ENCODE assay signal across 17 cellular contexts in the genomic region with DNA sequence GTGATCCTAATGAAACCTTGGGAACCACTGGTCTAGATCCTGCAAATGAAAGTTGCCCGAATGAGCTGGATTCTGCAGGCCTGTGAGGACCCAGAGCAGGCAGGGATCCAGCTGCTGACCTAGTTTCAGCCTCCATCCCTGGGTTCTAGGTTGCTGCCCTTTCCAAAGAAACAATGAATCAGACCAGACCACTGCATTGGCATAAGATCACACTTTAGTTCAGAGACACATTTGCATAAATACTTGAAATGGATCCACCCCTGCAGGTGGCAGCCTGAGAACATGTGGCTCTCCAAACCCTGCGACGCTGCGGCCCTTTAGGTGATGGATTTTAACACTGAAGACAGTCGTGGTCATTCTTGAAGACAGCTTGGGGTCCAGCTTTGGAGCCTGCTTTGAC. TPM values are rescaled to one million over a fixed set of nuclear protein-coding genes. Genes with fewer than 3 reads are reported as not detected.
"Had no signal": no experiment of that assay in that cellular context is flagged by ENCODE, and none has a peak within 500 bp of the region (broad histone marks: within the 10 kb centered on the region; RNA-seq: fewer than 3 reads in every experiment).

No MANE protein-coding gene starts in this region.

- H3K27me3 ChIP-seq: heart right ventricle, thyroid gland had no signal

- H3K4me3 ChIP-seq: heart right ventricle, thyroid gland had no signal

- DNase-seq: activated CD4-positive, alpha-beta T cell treated with anti-CD3 and anti-CD28 coated beads, Interleukin-2, amount 50 U/mL, for 48 hours; activated gamma-delta T cell treated with Interleukin-2 at 50 U/mL for 16 hours; activated naive CD8-positive, alpha-beta T cell treated with anti-CD3 and anti-CD28 coated beads, Interleukin-2, amount 10 ng/mL, durations not matched to agents 7 days and 5 days; activated T-cell treated with anti-CD3 and anti-CD28 coated beads, Interleukin-2, amount 50 U/mL, for 72 hours; aorta; heart right ventricle; kidney; left ventricle myocardium superior; mesenchymal stem cell; nephron progenitor cell; stimulated activated CD4-positive, alpha-beta T cell treated with anti-CD3 and anti-CD28 coated beads, Interleukin-2, amount 100 ng/mL, for 48 hours; thyroid gland had no signal

- H3K4me1 ChIP-seq: thyroid gland had no signal

- ATAC-seq: activated CD4-positive, CD25-positive, alpha-beta regulatory T cell treated with anti-CD3 and anti-CD28 coated beads, Interleukin-2, amount 50 U/mL, for 24 hours; activated T-cell treated with anti-CD3 and anti-CD28 coated beads, Interleukin-2, amount 50 U/mL, for 72 hours; heart right ventricle; left ventricle myocardium superior had no signal

- H3K36me3 Mint-ChIP-seq: activated naive CD8-positive, alpha-beta T cell treated with anti-CD3 and anti-CD28 coated beads, Interleukin-2, amount 10 ng/mL, durations not matched to agents 7 days and 5 days had no signal

- H3K27ac ChIP-seq: thyroid gland had no signal

- H3K36me3 ChIP-seq: heart right ventricle, thyroid gland had no signal

- H3K4me3 Mint-ChIP-seq: activated naive CD8-positive, alpha-beta T cell treated with anti-CD3 and anti-CD28 coated beads, Interleukin-2, amount 10 ng/mL, durations not matched to agents 7 days and 5 days; activated T-cell treated with anti-CD3 and anti-CD28 coated beads, Interleukin-2, amount 50 U/mL, for 72 hours; nephron progenitor cell had no signal

- H3K27ac Mint-ChIP-seq: activated naive CD8-positive, alpha-beta T cell treated with anti-CD3 and anti-CD28 coated beads, Interleukin-2, amount 10 ng/mL, durations not matched to agents 7 days and 5 days; activated T-cell treated with anti-CD3 and anti-CD28 coated beads, Interleukin-2, amount 50 U/mL, for 72 hours; nephron progenitor cell had no signal

- H3K9me3 Mint-ChIP-seq: activated naive CD8-positive, alpha-beta T cell treated with anti-CD3 and anti-CD28 coated beads, Interleukin-2, amount 10 ng/mL, durations not matched to agents 7 days and 5 days; activated T-cell treated with anti-CD3 and anti-CD28 coated beads, Interleukin-2, amount 50 U/mL, for 72 hours; nephron progenitor cell had no signal

- H3K9me3 ChIP-seq: heart right ventricle, thyroid gland had no signal

RNA-seq across cellular contexts. Expression of a gene that starts 23.7 kb away (rescaled TPM):
- total RNA-seq: activated naive CD8-positive, alpha-beta T cell treated with anti-CD3 and anti-CD28 coated beads, Interleukin-2, amount 10 ng/mL, durations not matched to agents 7 days and 5 days; activated T-cell treated with anti-CD3 and anti-CD28 coated beads, Interleukin-2, amount 50 U/mL, for 72 hours; endothelial cell of umbilical vein; osteoblast; pulmonary artery endothelial cell; T-helper 2 cell treated with Interferon-gamma antibody and Interleukin-4, amounts not matched to agents 100 ng/mL and 5 ng/mL, for 36 hours had no signal

RNA-seq across cellular contexts. Expression of a gene that starts 43.7 kb away (rescaled TPM):
- total RNA-seq: endothelial cell of umbilical vein had no signal
